Comparison of ENCODE assay signal across 11 cellular contexts in the genomic region with DNA sequence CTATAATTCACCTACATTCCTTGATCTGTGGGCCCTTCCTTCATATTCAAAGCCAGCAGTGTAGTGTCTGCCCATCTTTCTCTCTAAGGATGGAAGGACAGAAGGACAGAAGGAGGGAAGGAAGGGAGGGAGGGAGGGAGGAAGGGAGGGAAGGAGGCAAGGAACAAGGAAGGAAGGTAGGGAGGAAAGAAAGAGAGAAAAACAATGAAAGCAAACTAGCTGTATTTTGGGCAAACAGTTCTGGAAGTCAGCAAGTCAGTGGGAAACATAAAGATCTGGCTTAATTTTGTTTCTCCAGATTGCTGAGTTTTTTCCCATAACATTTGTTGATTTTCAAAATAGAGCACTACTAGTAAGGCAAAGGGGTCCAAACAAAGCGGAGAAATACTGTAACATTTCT.
"Had no signal": no experiment of that assay in that cellular context is flagged by ENCODE, and none has a peak within 500 bp of the region (broad histone marks: within the 10 kb centered on the region; RNA-seq: fewer than 3 reads in every experiment).

No MANE protein-coding gene starts in this region.

- H3K4me2 ChIP-seq: GM23338 had no signal

- H3K4me3 ChIP-seq: GM23248, GM23338, HAP-1 had no signal

- H3K9ac ChIP-seq: GM23248 had no signal

- FAIRE-seq: H1, H54 had no signal

- H2AFZ ChIP-seq: GM23248, GM23338 had no signal

- ATAC-seq: GM23338, HCT116 had no signal

- H3K36me3 ChIP-seq: HAP-1 had no signal

- H3K27ac ChIP-seq: GM23248 had no signal

- H3K4me1 ChIP-seq: HAP-1 had no signal

- DNase-seq: GM23248, GOT3, H7, H9, HCEC 1CT, HFFc6 had no signal

- H3K9me3 ChIP-seq: HAP-1 had no signal
